ENCODE assay signal across 1 cellular context in the genomic region with DNA sequence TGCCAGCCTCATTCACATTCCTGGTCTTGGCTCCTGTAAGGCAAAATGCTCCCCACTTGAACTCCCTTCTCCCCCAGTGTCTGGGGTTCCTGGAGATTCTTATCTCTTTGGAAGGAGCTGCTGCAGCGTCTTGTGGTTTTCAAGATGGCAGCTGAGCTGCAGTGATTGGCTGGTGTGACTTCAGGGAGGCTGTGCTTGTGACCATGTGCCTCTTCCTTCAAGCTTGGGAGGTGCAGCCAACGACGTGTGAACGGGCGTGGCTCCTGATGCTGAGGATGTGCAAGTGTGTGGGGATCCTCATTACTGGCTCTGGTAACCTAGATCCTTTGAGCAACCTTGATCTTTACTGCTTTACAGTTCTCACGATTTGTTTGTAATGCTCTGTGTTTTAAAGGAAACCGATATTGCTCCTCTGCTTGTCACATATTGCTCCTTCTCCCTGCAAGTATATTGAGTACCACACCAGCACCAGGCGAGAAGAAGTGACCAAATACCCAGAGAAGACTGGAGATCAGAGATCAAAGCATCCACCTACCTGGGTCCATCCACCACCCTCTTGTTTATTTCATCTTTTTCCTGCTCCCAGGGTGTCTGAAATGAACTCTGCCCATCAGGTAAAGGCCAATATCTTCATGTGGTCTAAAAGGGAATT.
TF ChIP-seq lines count a peak whose summit lies in the region.

No MANE protein-coding gene starts in this region.

TF ChIP-seq in H1, 55 proteins besides CTCF, POLR2A, EP300 and RAD21:
- TF ChIP-seq SP4 (IDR thresholded peaks at IDR 0.05; ENCODE audit: low read length) (no peak), SAP30 (IDR thresholded peaks at IDR 0.05; ENCODE audit: insufficient read depth, insufficient replicate concordance, low read length) (no peak)
- TF ChIP-seq, protein P1, sequence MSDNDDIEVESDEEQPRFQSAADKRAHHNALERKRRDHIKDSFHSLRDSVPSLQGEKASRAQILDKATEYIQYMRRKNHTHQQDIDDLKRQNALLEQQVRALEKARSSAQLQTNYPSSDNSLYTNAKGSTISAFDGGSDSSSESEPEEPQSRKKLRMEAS (IDR thresholded peaks at IDR 0.05) = 0 out of 2 replicates have a peak, but pooled peaks have one; percentile 35
